9 cellular contexts compared by ENCODE assay signal in the genomic region with DNA sequence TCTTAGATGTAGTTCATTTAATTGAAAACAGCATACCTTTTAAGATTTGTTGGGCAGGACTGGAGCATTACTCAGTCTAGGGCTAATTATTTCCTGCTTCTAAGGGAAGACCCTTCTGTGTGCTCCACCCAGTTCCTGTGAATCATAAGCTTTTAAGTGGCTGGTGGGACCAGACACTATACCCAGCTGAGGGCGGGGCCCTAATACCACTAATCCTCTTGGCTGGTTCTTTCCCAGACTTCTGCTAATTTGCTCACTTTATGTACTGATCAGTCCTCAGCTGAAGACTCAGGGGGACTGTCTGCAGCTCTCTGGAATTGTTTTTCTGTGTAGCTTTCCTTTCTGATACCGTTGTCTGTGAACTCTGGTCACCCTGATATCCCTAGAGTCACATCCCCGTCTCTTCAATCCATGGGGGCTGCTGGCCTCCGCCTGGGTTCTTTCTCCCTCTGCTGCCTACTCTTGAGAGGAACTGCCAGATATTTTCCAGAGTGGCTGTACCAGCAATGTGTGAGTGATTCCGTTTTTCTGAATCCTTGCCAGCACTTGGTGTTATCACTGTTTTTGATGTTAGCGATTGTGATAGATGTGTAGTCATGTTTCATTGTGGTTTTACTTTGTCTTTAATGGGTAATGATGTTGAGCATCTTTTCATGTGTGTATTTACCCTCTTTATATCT. TPM values are rescaled to one million over a fixed set of nuclear protein-coding genes. Genes with fewer than 3 reads are reported as not detected.
DNase-seq lines count a peak whose midpoint lies in the region; ATAC-seq and TF ChIP-seq lines count a peak whose summit lies in the region.
"Had no signal": no experiment of that assay in that cellular context is flagged by ENCODE, and none has a peak within 500 bp of the region (broad histone marks: within the 10 kb centered on the region; RNA-seq: fewer than 3 reads in every experiment).

No MANE protein-coding gene starts in this region.

- H3K36me3 ChIP-seq in PC-9 (ENCODE audit: low read depth) (no peaks in the 10 kb centered on the region), hepatocyte (replicated peaks; ENCODE audit: insufficient read depth, low read depth) (no peaks in the 10 kb centered on the region)

- CTCF ChIA-PET in PC-9 (lab: Charles Lee) = no interaction called here

- peaks cover 13% of the 10 kb centered on the region; the same call in 1 of the 2 replicates for H3K4me1 ChIP-seq in PC-9 (replicated peaks; ENCODE audit: insufficient read depth)
- peaks cover 11% of the 10 kb centered on the region for H3K4me1 ChIP-seq in hepatocyte (ENCODE audit: insufficient read depth)

- H3K4me2 ChIP-seq in PC-9 (peak overlapping the region; percentile 26; the same call in 1 of the 2 replicates), hepatocyte (peak overlapping the region; percentile 33)

- H3K27ac Mint-ChIP-seq in activated T-helper 2 cell treated with anti-CD3 and anti-CD28 coated beads, Interferon-gamma antibody, Interleukin-2, Interleukin-4, amounts not matched to agents 10 μg/mL and 5 μg/mL and 100 μg/mL, durations not matched to agents 14 hours and 24 hours and 36 hours = peak overlapping the region; percentile 80

- no peak for ATAC-seq in HG03175 (IDR thresholded peaks at IDR 0.05; ENCODE audit: unreplicated experiment)
- ATAC-seq in HG02970 (IDR thresholded peaks at IDR 0.05; ENCODE audit: low FRiP score, unreplicated experiment) = no peak

- H2AFZ ChIP-seq in PC-9 = no peak overlapping the region
- H2AFZ ChIP-seq in hepatocyte = no peak overlapping the region

- intact Hi-C loops in PC-9 (cut with micrococcal nuclease; ENCODE audit: unreplicated experiment) = no loop called here
- intact Hi-C loops in activated T-helper 2 cell treated with anti-CD3 and anti-CD28 coated beads, Interferon-gamma antibody, Interleukin-2, Interleukin-4, amounts not matched to agents 10 μg/mL and 5 μg/mL and 100 μg/mL, durations not matched to agents 14 hours and 24 hours and 36 hours (cut with micrococcal nuclease) = no loop called here

- no peaks in the 10 kb centered on the region for H3K79me2 ChIP-seq in PC-9 (ENCODE audit: low read depth)
- no peaks in the 10 kb centered on the region for H3K79me2 ChIP-seq in hepatocyte

- H3K27me3 ChIP-seq in PC-9 (ENCODE audit: insufficient read depth, low read depth) = no peaks in the 10 kb centered on the region
- H3K27me3 ChIP-seq in hepatocyte = no peaks in the 10 kb centered on the region
- H3K27me3 ChIP-seq: neutrophil had no signal

- no peaks in the 10 kb centered on the region for H3K9me3 ChIP-seq in PC-9 (ENCODE audit: insufficient read depth, low read depth)
- H3K9me3 ChIP-seq in hepatocyte (ENCODE audit: low read depth) = no peaks in the 10 kb centered on the region
- H3K9me3 ChIP-seq: neutrophil had no signal

- TF ChIP-seq CTCF in PC-9 (conservative IDR thresholded peaks at IDR 0.05) (no peak), hepatocyte (IDR thresholded peaks at IDR 0.05; ENCODE audit: poor library complexity) (no peak)

- no TSS peak for BruUV-seq in PC-9 (replicated peaks; lab: Mats Ljungman, UMichigan)

- H3K36me3 Mint-ChIP-seq in activated T-helper 2 cell treated with anti-CD3 and anti-CD28 coated beads, Interferon-gamma antibody, Interleukin-2, Interleukin-4, amounts not matched to agents 10 μg/mL and 5 μg/mL and 100 μg/mL, durations not matched to agents 14 hours and 24 hours and 36 hours (ENCODE audit: low read depth) = peaks cover 55% of the 10 kb centered on the region

- H3F3A ChIP-seq in PC-9 (ENCODE audit: insufficient read depth, low read depth) = no peaks in the 10 kb centered on the region

- H3K4me3 ChIP-seq in PC-9 (no peak overlapping the region), hepatocyte (no peak overlapping the region)

- POLR2A ChIA-PET in PC-9 (lab: Charles Lee; ENCODE audit: unreplicated experiment) = interaction anchor here (0.7 kb wide), 1 partner anchor 31 kb away, joined by 4 read pairs; no protein-coding TSS in a partner anchor

- no peaks in the 10 kb centered on the region for H3K27me3 Mint-ChIP-seq in activated T-helper 2 cell treated with anti-CD3 and anti-CD28 coated beads, Interferon-gamma antibody, Interleukin-2, Interleukin-4, amounts not matched to agents 10 μg/mL and 5 μg/mL and 100 μg/mL, durations not matched to agents 14 hours and 24 hours and 36 hours (ENCODE audit: low read depth)

- H3K27ac ChIP-seq in PC-9 (peak overlapping the region; percentile 45; the same call in 1 of the 2 replicates), hepatocyte (peak overlapping the region; percentile 85)
- H3K27ac ChIP-seq: neutrophil had no signal

- DNase-seq in EL = peak; percentile 91
- DNase-seq in PC-9 = peak; percentile 29 to 66
- DNase-seq in activated T-helper 2 cell treated with anti-CD3 and anti-CD28 coated beads, Interferon-gamma antibody, Interleukin-2, Interleukin-4, amounts not matched to agents 10 μg/mL and 5 μg/mL and 100 μg/mL, durations not matched to agents 14 hours and 24 hours and 36 hours (ENCODE audit: low spot score) = peak; percentile 16
- peak; percentile 78 for DNase-seq in hepatocyte (ENCODE audit: low spot score)
- peak; percentile 16 to 37 for DNase-seq in stimulated activated CD8-positive, alpha-beta memory T cell treated with anti-CD3 and anti-CD28 coated beads, Interleukin-4, amount 100 ng/mL, for 4 hours (ENCODE audit: low read depth in 2 of 2, low spot score in 1 of 2)
- no peak for DNase-seq in mesenteric fat pad (ENCODE audit: low spot score)

- peaks cover 18% of the 10 kb centered on the region for H3K4me1 Mint-ChIP-seq in activated T-helper 2 cell treated with anti-CD3 and anti-CD28 coated beads, Interferon-gamma antibody, Interleukin-2, Interleukin-4, amounts not matched to agents 10 μg/mL and 5 μg/mL and 100 μg/mL, durations not matched to agents 14 hours and 24 hours and 36 hours (ENCODE audit: low read depth)

- H4K20me1 ChIP-seq in PC-9 (ENCODE audit: insufficient read depth) = no peaks in the 10 kb centered on the region
- no peaks in the 10 kb centered on the region for H4K20me1 ChIP-seq in hepatocyte (ENCODE audit: insufficient read depth, poor library complexity, severe bottlenecking)

- 52% methylated on average over 6 of the region's 6 CpGs for WGBS in hepatocyte (ENCODE audit: low lambda C conversion rate, missing lambda C conversion rate)

- no peaks in the 10 kb centered on the region for H3K9me2 ChIP-seq in PC-9 (ENCODE audit: insufficient read depth)
- H3K9me2 ChIP-seq in hepatocyte (replicated peaks; ENCODE audit: insufficient read depth) = no peaks in the 10 kb centered on the region

- H3K4me3 Mint-ChIP-seq in activated T-helper 2 cell treated with anti-CD3 and anti-CD28 coated beads, Interferon-gamma antibody, Interleukin-2, Interleukin-4, amounts not matched to agents 10 μg/mL and 5 μg/mL and 100 μg/mL, durations not matched to agents 14 hours and 24 hours and 36 hours (ENCODE audit: low read depth) = peak overlapping the region; percentile 35

- H3K9me3 Mint-ChIP-seq in activated T-helper 2 cell treated with anti-CD3 and anti-CD28 coated beads, Interferon-gamma antibody, Interleukin-2, Interleukin-4, amounts not matched to agents 10 μg/mL and 5 μg/mL and 100 μg/mL, durations not matched to agents 14 hours and 24 hours and 36 hours = no peaks in the 10 kb centered on the region

RNA-seq across cellular contexts. Expression of a gene that starts 35.1 kb away (rescaled TPM):
- total RNA-seq in PC-9 (2021) (43.8 and 47.3 TPM in 2 replicates), hepatocyte (59.4 and 66.6 TPM in 2 replicates), mesenteric fat pad (23.2 TPM)
- 16.9 and 18.6 TPM in 2 replicates for total RNA-seq in activated T-helper 2 cell treated with anti-CD3 and anti-CD28 coated beads, Interferon-gamma antibody, Interleukin-2, Interleukin-4, amounts not matched to agents 10 μg/mL and 5 μg/mL and 100 μg/mL, durations not matched to agents 14 hours and 24 hours and 36 hours
- polyA plus RNA-seq in hepatocyte = 35.4 and 43.5 TPM in 2 replicates

RNA-seq across cellular contexts. Expression of a gene that starts 35.9 kb away (rescaled TPM):
- total RNA-seq in PC-9 (2021) (186 and 187 TPM in 2 replicates), hepatocyte (152 and 157 TPM in 2 replicates), mesenteric fat pad (179 TPM)
- 456 and 478 TPM in 2 replicates for total RNA-seq in activated T-helper 2 cell treated with anti-CD3 and anti-CD28 coated beads, Interferon-gamma antibody, Interleukin-2, Interleukin-4, amounts not matched to agents 10 μg/mL and 5 μg/mL and 100 μg/mL, durations not matched to agents 14 hours and 24 hours and 36 hours
- polyA plus RNA-seq in hepatocyte = 152 and 173 TPM in 2 replicates

RNA-seq across cellular contexts. Expression of a gene that starts 46.3 kb away (rescaled TPM):
- total RNA-seq in PC-9 (2021) = 31.7 and 40.5 TPM in 2 replicates
- total RNA-seq in activated T-helper 2 cell treated with anti-CD3 and anti-CD28 coated beads, Interferon-gamma antibody, Interleukin-2, Interleukin-4, amounts not matched to agents 10 μg/mL and 5 μg/mL and 100 μg/mL, durations not matched to agents 14 hours and 24 hours and 36 hours = 32.1 and 33.2 TPM in 2 replicates
- total RNA-seq in hepatocyte = 36.6 and 36.8 TPM in 2 replicates
- 48.0 and 56.5 TPM in 2 replicates for polyA plus RNA-seq in hepatocyte
- total RNA-seq in mesenteric fat pad = 32.2 TPM

RNA-seq across cellular contexts. Expression of a gene that starts 46.6 kb away (rescaled TPM):
- 19.4 and 25.2 TPM in 2 replicates for total RNA-seq in PC-9 (2021)
- total RNA-seq in activated T-helper 2 cell treated with anti-CD3 and anti-CD28 coated beads, Interferon-gamma antibody, Interleukin-2, Interleukin-4, amounts not matched to agents 10 μg/mL and 5 μg/mL and 100 μg/mL, durations not matched to agents 14 hours and 24 hours and 36 hours = 83.5 and 84.9 TPM in 2 replicates
- 19.3 and 19.5 TPM in 2 replicates for total RNA-seq in hepatocyte
- 34.5 and 44.8 TPM in 2 replicates for polyA plus RNA-seq in hepatocyte
- total RNA-seq in mesenteric fat pad = 55.3 TPM
